9 cellular contexts compared by ENCODE assay signal in the genomic region with DNA sequence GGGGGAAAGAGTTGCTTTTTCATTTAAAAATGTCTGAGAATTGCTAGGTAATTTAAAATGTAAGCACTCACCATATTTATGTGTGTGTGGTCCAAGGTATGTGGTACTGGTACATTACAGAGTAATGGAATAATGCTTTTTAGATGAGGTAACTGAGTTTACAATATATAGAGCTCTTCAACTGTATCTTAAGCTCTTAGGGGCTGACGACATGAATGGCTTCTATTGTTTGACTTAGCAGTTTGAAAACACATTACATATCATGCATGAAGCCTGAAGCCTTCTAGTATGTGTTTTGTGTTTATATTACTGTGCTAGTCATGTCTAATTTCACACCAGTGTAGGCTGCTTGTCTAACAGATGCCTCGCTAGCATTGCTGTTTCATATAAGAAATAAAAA. TPM values are rescaled to one million over a fixed set of nuclear protein-coding genes. Genes with fewer than 3 reads are reported as not detected.
DNase-seq lines count a peak whose midpoint lies in the region; ATAC-seq, FAIRE-seq and TF ChIP-seq lines count a peak whose summit lies in the region.
"Had no signal": no experiment of that assay in that cellular context is flagged by ENCODE, and none has a peak within 500 bp of the region (broad histone marks: within the 10 kb centered on the region; RNA-seq: fewer than 3 reads in every experiment).

No MANE protein-coding gene starts in this region.

- no peaks in the 10 kb centered on the region for H3K36me3 ChIP-seq in KMS-11 (ENCODE audit: insufficient read depth)
- H3K36me3 ChIP-seq: ovary had no signal

- 0 out of 2 replicates have a peak, but pooled peaks cover 3% of the 10 kb centered on the region for H3K79me2 ChIP-seq in KMS-11 (ENCODE audit: insufficient read depth, low read depth)

- no peak for FAIRE-seq in frontal cortex (lab: Jason Lieb, UNC)

- no peak overlapping the region for H2AFZ ChIP-seq in KMS-11 (ENCODE audit: low read depth)

- H3K9ac ChIP-seq in KMS-11 = no peak overlapping the region; the same call in 1 of the 2 replicates

- H3K4me2 ChIP-seq in KMS-11 = peak overlapping the region; percentile 64

- TF ChIP-seq CTCF in KMS-11 (conservative IDR thresholded peaks at IDR 0.05; ENCODE audit: low read depth, low read length) = no peak
- no peak for TF ChIP-seq CTCF in GM13977 (IDR thresholded peaks at IDR 0.05; ENCODE audit: extremely low read depth, insufficient read depth, missing control alignments)

- DNase-seq in ACHN = peak; percentile 2
- peak; percentile 35 to 42 for DNase-seq in SHP77 (lab: John Stamatoyannopoulos, UW)
- DNase-seq in inferior parietal cortex (ENCODE audit: extremely low spot score) = peak; percentile 23
- no peak for DNase-seq in GM13977 (ENCODE audit: low spot score)
- no peak for DNase-seq in frontal cortex (ENCODE audit: low spot score in 2 of 2)
- DNase-seq in NCI-H1694 (lab: John Stamatoyannopoulos, UW) = no peak
- DNase-seq: ovary had no signal

- H4K20me1 ChIP-seq in KMS-11 (ENCODE audit: insufficient read depth) = no peaks in the 10 kb centered on the region

- H3K4me1 ChIP-seq in KMS-11 (ENCODE audit: low read depth, poor library complexity, severe bottlenecking) = peaks cover 31% of the 10 kb centered on the region

- H3K27me3 ChIP-seq in KMS-11 (ENCODE audit: insufficient read depth, low read depth) = no peaks in the 10 kb centered on the region
- H3K27me3 ChIP-seq: ovary had no signal

- no peak for ATAC-seq in GM19397 (IDR thresholded peaks at IDR 0.05; ENCODE audit: unreplicated experiment)

- in situ Hi-C loops in ACHN (cut with HindIII; ENCODE audit: low pct_ligation_motif_present, low pct_unique_long_range_greater_than_20kb, low sequenced_read_pairs) = no loop called here
- in situ Hi-C loops in GM13977 (cut with MboI; ENCODE audit: low pct_unique_long_range_greater_than_20kb, low sequenced_read_pairs, unreplicated experiment) = no loop called here

- H3K27ac ChIP-seq in KMS-11 = peak overlapping the region; percentile 60
- H3K27ac ChIP-seq: ovary had no signal

- H3K4me3 ChIP-seq in KMS-11 (IDR thresholded peaks at IDR 0.05; ENCODE audit: insufficient read depth, low read depth, low read length) = no peak overlapping the region
- H3K4me3 ChIP-seq: ovary had no signal

RNA-seq across cellular contexts. Expression of gene GAS2, which starts 37.1 kb away (rescaled TPM):
- total RNA-seq in frontal cortex = 8.6 TPM

Comparison
In these comparisons a context has a peak if more than half of its experiments do, and no peak if none do; other contexts are left out.
1. DNase-seq: peak in ACHN (single experiment), SHP77 (2 of 2) and inferior parietal cortex (single experiment); none in GM13977 (single experiment), frontal cortex (0 of 2) and NCI-H1694 (single experiment).